1 cellular context compared by ENCODE assay signal in the genomic region with DNA sequence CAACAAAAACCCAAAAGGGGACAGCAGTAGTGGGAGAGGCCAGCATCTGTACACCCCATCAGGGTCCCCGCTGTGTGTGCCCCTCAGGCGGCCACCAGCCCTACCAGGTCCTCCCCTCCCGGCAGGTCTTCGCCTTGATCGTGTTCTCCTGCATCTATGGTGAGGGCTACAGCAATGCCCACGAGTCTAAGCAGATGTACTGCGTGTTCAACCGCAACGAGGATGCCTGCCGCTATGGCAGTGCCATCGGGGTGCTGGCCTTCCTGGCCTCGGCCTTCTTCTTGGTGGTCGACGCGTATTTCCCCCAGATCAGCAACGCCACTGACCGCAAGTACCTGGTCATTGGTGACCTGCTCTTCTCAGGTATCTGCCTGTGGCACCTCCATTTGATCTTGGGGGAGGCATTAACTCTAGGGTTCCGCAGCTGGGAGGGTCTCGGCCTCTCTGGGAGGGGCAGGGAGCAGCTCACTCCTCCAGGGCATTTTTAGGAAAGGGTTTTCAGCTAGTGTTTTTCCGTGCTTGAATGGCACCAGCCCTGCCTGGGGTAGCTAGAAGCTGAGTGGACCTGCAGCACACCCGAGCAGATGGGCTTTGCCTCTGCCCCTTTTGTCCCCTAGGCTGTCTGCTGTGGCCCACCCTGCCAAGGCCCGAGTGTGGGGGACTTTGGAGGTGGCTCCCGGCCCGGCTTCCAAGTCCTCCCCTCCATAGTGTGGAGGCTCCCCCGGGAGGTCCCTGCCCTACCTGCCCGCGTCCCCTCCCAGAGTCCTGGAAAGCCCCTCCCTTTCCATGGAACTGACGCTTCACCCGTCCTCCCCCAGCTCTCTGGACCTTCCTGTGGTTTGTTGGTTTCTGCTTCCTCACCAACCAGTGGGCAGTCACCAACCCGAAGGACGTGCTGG.
TF ChIP-seq lines count a peak whose summit lies in the region.

No MANE protein-coding gene starts in this region.

TF ChIP-seq in H1, 55 proteins besides CTCF, POLR2A, EP300 and RAD21:
- peak; percentile 20 for TF ChIP-seq POLR2AphosphoS5 (IDR thresholded peaks at IDR 0.05; ENCODE audit: low read depth, low read length)
- TF ChIP-seq CEBPB (IDR thresholded peaks at IDR 0.05; ENCODE audit: low read depth, low read length) = no peak
- TF ChIP-seq HDAC2 (IDR thresholded peaks at IDR 0.05; ENCODE audit: borderline replicate concordance in 1 of 2, low read depth in 2 of 2, low read length in 2 of 2) = no peak
- TF ChIP-seq CBX5 (IDR thresholded peaks at IDR 0.05; ENCODE audit: low read depth, low read length) = no peak
- no peak for TF ChIP-seq GABPA (IDR thresholded peaks at IDR 0.05; ENCODE audit: borderline replicate concordance, insufficient read depth, low read length)
- no peak for TF ChIP-seq FOSL1 (IDR thresholded peaks at IDR 0.05; ENCODE audit: insufficient read depth, low read depth, low read length)
